7 cellular contexts compared by ENCODE assay signal in the genomic region with DNA sequence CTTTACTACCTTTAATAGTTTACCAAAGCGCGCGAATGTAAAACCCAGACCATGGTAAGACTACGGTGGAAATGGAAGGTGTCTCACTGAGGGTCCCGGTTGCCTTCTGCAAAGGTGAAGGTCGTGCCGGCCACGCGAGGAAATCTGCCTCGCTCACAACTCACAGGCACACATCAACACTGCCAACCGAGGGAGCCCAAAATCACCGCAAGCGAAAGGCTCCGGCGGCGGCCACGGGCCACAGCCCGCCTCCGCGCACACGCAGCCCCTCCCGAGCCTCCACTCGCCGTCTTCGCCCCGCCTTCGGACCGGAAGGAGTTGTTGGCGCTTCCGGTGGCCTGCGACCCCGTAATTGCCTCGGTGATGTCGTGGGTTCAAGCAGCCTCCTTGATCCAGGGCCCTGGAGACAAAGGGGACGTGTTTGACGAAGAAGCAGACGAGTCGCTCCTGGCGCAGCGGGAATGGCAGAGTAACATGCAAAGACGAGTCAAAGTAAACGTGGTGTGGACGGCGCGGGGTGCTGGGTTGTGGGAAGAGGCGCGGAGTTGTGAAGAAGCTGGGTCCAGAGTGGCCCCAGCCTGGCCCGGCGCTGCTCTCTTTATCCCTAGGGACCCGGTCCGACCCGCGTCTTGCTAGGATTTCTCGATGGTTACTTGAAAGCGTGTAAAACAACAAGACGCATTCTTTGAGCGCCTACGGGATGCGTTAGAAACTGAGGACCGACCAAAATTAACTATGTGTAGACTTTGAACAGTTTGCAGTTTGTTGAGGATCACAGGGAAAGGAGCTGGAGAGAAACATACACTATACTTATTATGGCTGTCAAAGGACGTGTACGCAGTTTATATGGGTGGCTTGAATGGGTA. TPM values are rescaled to one million over a fixed set of nuclear protein-coding genes. Genes with fewer than 3 reads are reported as not detected.
DNase-seq lines count a peak whose midpoint lies in the region; ATAC-seq and TF ChIP-seq lines count a peak whose summit lies in the region.

A gene with protein sequence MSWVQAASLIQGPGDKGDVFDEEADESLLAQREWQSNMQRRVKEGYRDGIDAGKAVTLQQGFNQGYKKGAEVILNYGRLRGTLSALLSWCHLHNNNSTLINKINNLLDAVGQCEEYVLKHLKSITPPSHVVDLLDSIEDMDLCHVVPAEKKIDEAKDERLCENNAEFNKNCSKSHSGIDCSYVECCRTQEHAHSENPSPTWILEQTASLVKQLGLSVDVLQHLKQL (plus strand): TSS at position 349 of the 866 bp plus-strand sequence. CDS start 15 bp downstream, at position 364.

- H3K79me2 ChIP-seq in hepatocyte = peaks cover 25% of the 10 kb centered on the region

- H3K9me2 ChIP-seq in hepatocyte (replicated peaks; ENCODE audit: insufficient read depth) = no peaks in the 10 kb centered on the region

- H2AFZ ChIP-seq in hepatocyte = peak within 1 kb of the TSS; percentile 92

- no peaks in the 10 kb centered on the region for H3K9me3 ChIP-seq in hepatocyte (ENCODE audit: low read depth)

- ATAC-seq in GM18508 (IDR thresholded peaks at IDR 0.05; ENCODE audit: insufficient read depth, unreplicated experiment) (peak; percentile 78), HG02970 (IDR thresholded peaks at IDR 0.05; ENCODE audit: low FRiP score, unreplicated experiment) (peak; percentile 87)

- peak; percentile 23 for DNase-seq in NCI-H187 treated with DMSO at 0.1 percent for 48 hours (lab: John Stamatoyannopoulos, UW)
- DNase-seq in T-helper 9 cell = peak; percentile 62
- DNase-seq in astrocyte of the cerebellum (ENCODE audit: low read depth) = peak; percentile 23
- DNase-seq in hepatocyte (ENCODE audit: low spot score) = peak; percentile 86
- peak; percentile 98 for DNase-seq in retina

- H3K4me3 ChIP-seq in astrocyte of the cerebellum (ENCODE audit: low read depth, low read length) (peak within 1 kb of the TSS; percentile 94), hepatocyte (peak within 1 kb of the TSS; percentile 71)

- in situ Hi-C loops in astrocyte of the cerebellum (cut with HindIII; ENCODE audit: low sequenced_read_pairs) = no loop called here

- no peak for TF ChIP-seq CTCF in astrocyte of the cerebellum (IDR thresholded peaks at IDR 0.05; ENCODE audit: low read depth, low read length, missing control alignments)
- TF ChIP-seq CTCF in hepatocyte (IDR thresholded peaks at IDR 0.05; ENCODE audit: poor library complexity) = no peak

- no peaks in the 10 kb centered on the region for H3K36me3 ChIP-seq in hepatocyte (replicated peaks; ENCODE audit: insufficient read depth, low read depth)

- under 1% methylated on average over 62 of the region's 62 CpGs for WGBS in hepatocyte (ENCODE audit: low lambda C conversion rate, missing lambda C conversion rate)

- H3K27me3 ChIP-seq in hepatocyte = no peaks in the 10 kb centered on the region

- peak within 1 kb of the TSS; percentile 78 for H3K4me2 ChIP-seq in hepatocyte

- H3K4me1 ChIP-seq in hepatocyte (ENCODE audit: insufficient read depth) = peaks cover 8% of the 10 kb centered on the region

- no peaks in the 10 kb centered on the region for H4K20me1 ChIP-seq in hepatocyte (ENCODE audit: insufficient read depth, poor library complexity, severe bottlenecking)

- H3K27ac ChIP-seq in hepatocyte = peak within 1 kb of the TSS; percentile 87

RNA-seq across cellular contexts. Expression of the gene that starts here (rescaled TPM):
- total RNA-seq in hepatocyte = 33.9 and 36.3 TPM in 2 replicates
- polyA plus RNA-seq in hepatocyte = 23.8 and 29.6 TPM in 2 replicates

Comparison
In these comparisons a context has a peak if more than half of its experiments do, and no peak if none do; other contexts are left out.
1. Peak in every context shown above with its lines: DNase-seq, ATAC-seq, H3K4me3 ChIP-seq and H3K27ac ChIP-seq.
2. DNase-seq: peak in every context shown above with its lines; median percentile 98 in retina; 86 in hepatocyte; 62 in T-helper 9 cell; 23 in NCI-H187 treated with DMSO at 0.1 percent for 48 hours; 23 in astrocyte of the cerebellum.